ENCODE assay signal across 8 cellular contexts in the genomic region with DNA sequence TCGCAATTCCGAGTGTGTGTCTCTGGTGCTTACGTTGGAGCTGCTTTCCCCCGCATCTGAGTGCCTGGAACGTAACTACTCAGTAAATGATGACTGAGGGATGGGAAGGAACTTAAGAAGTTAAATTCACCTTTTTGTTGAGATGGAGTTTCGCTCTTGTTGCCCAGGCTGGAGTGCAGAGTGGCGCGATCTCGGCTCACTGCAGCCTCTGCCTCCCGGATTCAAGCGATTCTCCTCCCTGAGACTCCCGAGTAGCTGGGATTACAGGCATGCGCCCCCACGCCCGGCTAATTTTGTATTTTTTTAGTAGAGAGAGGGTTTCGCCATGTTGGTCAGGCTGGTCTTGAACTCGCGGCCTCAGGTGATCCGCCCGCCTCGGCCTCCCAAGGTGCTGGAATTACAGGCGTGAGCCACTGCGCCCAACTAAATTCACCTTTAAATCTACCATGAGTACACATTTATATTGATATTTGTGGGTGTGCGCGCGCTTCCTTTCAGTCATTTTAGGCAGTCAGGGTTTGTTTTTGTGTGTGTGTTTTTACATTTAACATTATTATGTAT. TPM values are rescaled to one million over a fixed set of nuclear protein-coding genes. Genes with fewer than 3 reads are reported as not detected.
DNase-seq lines count a peak whose midpoint lies in the region; ATAC-seq and TF ChIP-seq lines count a peak whose summit lies in the region.

No MANE protein-coding gene starts in this region.

- H3K4me3 ChIP-seq in H7 (ENCODE audit: insufficient read depth, low read depth, low read length) (peak overlapping the region; percentile 77), WI38 (ENCODE audit: low read depth, low read length) (peak overlapping the region; percentile 88), left ventricle myocardium inferior (peak overlapping the region; percentile 75), skin epidermis (peak overlapping the region; percentile 50 to 85 (median 69))

- no peaks in the 10 kb centered on the region for H3K27me3 ChIP-seq in H7 (ENCODE audit: control insufficient read depth, insufficient read depth, low read length)
- H3K27me3 ChIP-seq in left ventricle myocardium inferior (ENCODE audit: low read depth): no peaks in the 10 kb centered on the region

- intact Hi-C loops in left ventricle myocardium inferior (cut with micrococcal nuclease): no loop called here

- ATAC-seq in GM21423 (IDR thresholded peaks at IDR 0.05; ENCODE audit: unreplicated experiment) (no peak), HG03097 (IDR thresholded peaks at IDR 0.05; ENCODE audit: low FRiP score, unreplicated experiment) (no peak)

- TF ChIP-seq CTCF in WI38 (IDR thresholded peaks at IDR 0.05; ENCODE audit: low read depth, low read length): no peak
- TF ChIP-seq CTCF in left ventricle myocardium inferior (IDR thresholded peaks at IDR 0.05; ENCODE audit: borderline replicate concordance): no peak

- no peaks in the 10 kb centered on the region for H3K9me3 ChIP-seq in left ventricle myocardium inferior (replicated peaks)

- peaks cover 54% of the 10 kb centered on the region for H3K4me1 ChIP-seq in left ventricle myocardium inferior

- H3K27ac ChIP-seq in left ventricle myocardium inferior (replicated peaks): peak overlapping the region; percentile 96
- peak overlapping the region in 20 of 21 experiments; percentile 71 to 97 (median 90) for H3K27ac ChIP-seq in skin epidermis

- DNase-seq in H7: no peak
- DNase-seq in left ventricle myocardium inferior: no peak
- no peak for DNase-seq in NCI-H1436 treated with DMSO at 0.1 percent for 48 hours (lab: John Stamatoyannopoulos, UW)
- no peak for DNase-seq in T-helper 9 cell

- H3K36me3 ChIP-seq in H7 (replicated peaks; ENCODE audit: control insufficient read depth, insufficient read depth, low read length) (peaks cover 17% of the 10 kb centered on the region), left ventricle myocardium inferior (peaks cover 39% of the 10 kb centered on the region)

RNA-seq across cellular contexts. Expression of a gene that starts 0.9 kb away (rescaled TPM):
- 677 and 731 TPM in 2 replicates for total RNA-seq in H7 (2014; rRNA removed; shearing (Covaris generic))
- total RNA-seq in left ventricle myocardium inferior: 696 TPM

RNA-seq across cellular contexts. Expression of a gene that starts 36.0 kb away (rescaled TPM):
- total RNA-seq in H7 (2014; rRNA removed; shearing (Covaris generic)): 268 and 318 TPM in 2 replicates
- total RNA-seq in left ventricle myocardium inferior: 61.5 TPM
